In genomic region chr19:34259367-34259865, GRCh38 we compare ENCODE assay signal across 17 cellular contexts. TPM values are rescaled to one million over a fixed set of nuclear protein-coding genes. Genes with fewer than 3 reads are reported as not detected.
DNase-seq lines count a peak whose midpoint lies in the region; ATAC-seq, FAIRE-seq and TF ChIP-seq lines count a peak whose summit lies in the region.
"Had no signal": no experiment of that assay in that cellular context is flagged by ENCODE, and none has a peak within 500 bp of the region (broad histone marks: within the 10 kb centered on the region; RNA-seq: fewer than 3 reads in every experiment).

No MANE protein-coding gene starts in this region.

- H3K9me2 ChIP-seq in SK-N-SH: no peaks in the 10 kb centered on the region

- DNase-seq in ACHN: peak; percentile 14
- DNase-seq in CD4-positive, alpha-beta memory T cell: no peak
- no peak for DNase-seq in SK-N-SH
- DNase-seq in iris pigment epithelial cell (ENCODE audit: low read depth): peak; percentile 58
- no peak for DNase-seq in SJCRH30
- DNase-seq in NCI-H187 treated with DMSO at 0.1 percent for 48 hours (lab: John Stamatoyannopoulos, UW): no peak
- DNase-seq in D721Med (ENCODE audit: insufficient read length, low spot score): no peak
- DNase-seq: activated naive CD8-positive, alpha-beta T cell treated with anti-CD3 and anti-CD28 coated beads, Interleukin-2, amount 10 ng/mL, durations not matched to agents 7 days and 5 days; heart left ventricle; left cardiac atrium; stimulated activated CD4-positive, alpha-beta T cell treated with anti-CD3 and anti-CD28 coated beads, Interleukin-1b, Interleukin-23, amount 100 ng/mL, for 48 hours; SW 1271; thyroid gland had no signal

- TF ChIP-seq CTCF in SK-N-SH (IDR thresholded peaks at IDR 0.05) (no peak), D721Med (IDR thresholded peaks at IDR 0.05; ENCODE audit: insufficient read depth, missing control alignments) (no peak)

- H3K27ac Mint-ChIP-seq in CD4-positive, alpha-beta memory T cell: peak overlapping the region in 6 of 7 donors; percentile 0 to 66 (median 36)
- H3K27ac Mint-ChIP-seq: activated naive CD8-positive, alpha-beta T cell treated with anti-CD3 and anti-CD28 coated beads, Interleukin-2, amount 10 ng/mL, durations not matched to agents 7 days and 5 days; natural killer cell treated with Interleukin-12 subunit alpha and Interleukin-12 subunit beta and Interleukin-15 and Interleukin-18, amount 100 ng/mL, for 72 hours had no signal

- H3K27me3 ChIP-seq in CD4-positive, alpha-beta memory T cell (ENCODE audit: insufficient read depth, low read length): no peaks in the 10 kb centered on the region
- H3K27me3 ChIP-seq in SK-N-SH (ENCODE audit: insufficient read depth) (no peaks in the 10 kb centered on the region), SJCRH30 (no peaks in the 10 kb centered on the region)
- H3K27me3 ChIP-seq: right atrium auricular region, thyroid gland had no signal

- FAIRE-seq in D721Med (lab: Jason Lieb, UNC): no peak

- no peak overlapping the region for H3K9ac ChIP-seq in SK-N-SH

- H3F3A ChIP-seq in SK-N-SH (replicated peaks; ENCODE audit: insufficient read depth): peaks cover 19% of the 10 kb centered on the region

- no peak for TF ChIP-seq EP300 in SK-N-SH (IDR thresholded peaks at IDR 0.05; ENCODE audit: borderline replicate concordance in 1 of 2, low read depth in 1 of 2, low read length in 1 of 2)

- no peak for TF ChIP-seq RAD21 in SK-N-SH (IDR thresholded peaks at IDR 0.05; ENCODE audit: low read length)

- peaks cover 89% of the 10 kb centered on the region for H3K79me2 ChIP-seq in SK-N-SH (ENCODE audit: insufficient read depth)

- POLR2A ChIA-PET in CD4-positive, alpha-beta memory T cell (lab: Charles Lee; ENCODE audit: partially characterized antibody): interaction anchor here (0.6 to 1.0 kb wide), 2 partner anchors 9 to 14 kb away, joined by 3 to 4 read pairs; no protein-coding TSS in a partner anchor
- POLR2A ChIA-PET in SK-N-SH (lab: Yijun Ruan, JAX): no interaction called here

- peaks cover 38 to 64% (median 50%) of the 10 kb centered on the region in 4 donors for H3K4me1 Mint-ChIP-seq in CD4-positive, alpha-beta memory T cell

- CTCF ChIA-PET in CD4-positive, alpha-beta memory T cell (lab: Charles Lee; ENCODE audit: partially characterized antibody): no interaction called here
- CTCF ChIA-PET in SK-N-SH (lab: Yijun Ruan, JAX): no interaction called here

- peak overlapping the region in 2 of 8 donors; percentile 33 to 49 for H3K4me3 Mint-ChIP-seq in CD4-positive, alpha-beta memory T cell
- H3K4me3 Mint-ChIP-seq: activated naive CD8-positive, alpha-beta T cell treated with anti-CD3 and anti-CD28 coated beads, Interleukin-2, amount 10 ng/mL, durations not matched to agents 7 days and 5 days; natural killer cell treated with Interleukin-12 subunit alpha and Interleukin-12 subunit beta and Interleukin-15 and Interleukin-18, amount 100 ng/mL, for 72 hours had no signal

- H3K9me3 Mint-ChIP-seq in CD4-positive, alpha-beta memory T cell: no peaks in the 10 kb centered on the region
- H3K9me3 Mint-ChIP-seq: activated naive CD8-positive, alpha-beta T cell treated with anti-CD3 and anti-CD28 coated beads, Interleukin-2, amount 10 ng/mL, durations not matched to agents 7 days and 5 days; natural killer cell treated with Interleukin-12 subunit alpha and Interleukin-12 subunit beta and Interleukin-15 and Interleukin-18, amount 100 ng/mL, for 72 hours had no signal

- no peaks in the 10 kb centered on the region; the same call in 1 of the 2 replicates for H4K20me1 ChIP-seq in SK-N-SH (ENCODE audit: insufficient read depth)

- intact Hi-C loops in CD4-positive, alpha-beta memory T cell (cut with micrococcal nuclease): loop anchor here (1.0 to 5.0 kb wide), 2 partner anchors 11 to 42 kb away; no protein-coding TSS in a partner anchor

- H3K27me3 Mint-ChIP-seq in CD4-positive, alpha-beta memory T cell: no peaks in the 10 kb centered on the region
- H3K27me3 Mint-ChIP-seq: activated naive CD8-positive, alpha-beta T cell treated with anti-CD3 and anti-CD28 coated beads, Interleukin-2, amount 10 ng/mL, durations not matched to agents 7 days and 5 days; natural killer cell treated with Interleukin-12 subunit alpha and Interleukin-12 subunit beta and Interleukin-15 and Interleukin-18, amount 100 ng/mL, for 72 hours had no signal

- H3K9me3 ChIP-seq in CD4-positive, alpha-beta memory T cell (ENCODE audit: control insufficient read depth in 1 of 2, low read length in 2 of 2): no peaks in the 10 kb centered on the region
- no peaks in the 10 kb centered on the region for H3K9me3 ChIP-seq in SK-N-SH
- no peaks in the 10 kb centered on the region for H3K9me3 ChIP-seq in SJCRH30 (replicated peaks)
- H3K9me3 ChIP-seq: heart left ventricle, right atrium auricular region, thyroid gland had no signal

- no peak overlapping the region for H2AFZ ChIP-seq in SK-N-SH (ENCODE audit: low read depth)

- H3K27ac ChIP-seq in CD4-positive, alpha-beta memory T cell (ENCODE audit: low read depth, low read length): no peak overlapping the region
- no peak overlapping the region for H3K27ac ChIP-seq in SK-N-SH (ENCODE audit: low read depth in 2 of 2, low read length in 1 of 2)
- no peak overlapping the region for H3K27ac ChIP-seq in SJCRH30
- H3K27ac ChIP-seq: C4-2B, thyroid gland had no signal

- no peak for ATAC-seq in GM21515 (IDR thresholded peaks at IDR 0.05; ENCODE audit: unreplicated experiment)
- ATAC-seq: left cardiac atrium; natural killer cell treated with Interleukin-12 subunit alpha and Interleukin-12 subunit beta and Interleukin-15 and Interleukin-18, amount 100 ng/mL, for 72 hours had no signal

- H3K36me3 Mint-ChIP-seq in CD4-positive, alpha-beta memory T cell: peaks cover 8 to 16% of the 10 kb centered on the region in 2 donors
- H3K36me3 Mint-ChIP-seq: natural killer cell treated with Interleukin-12 subunit alpha and Interleukin-12 subunit beta and Interleukin-15 and Interleukin-18, amount 100 ng/mL, for 72 hours had no signal

- peaks cover 48% of the 10 kb centered on the region for H3K4me1 ChIP-seq in CD4-positive, alpha-beta memory T cell (ENCODE audit: insufficient read depth, low read length)
- peaks cover 16 to 45% of the 10 kb centered on the region in 2 experiments; a peak in 3 of 4 replicates for H3K4me1 ChIP-seq in SK-N-SH (ENCODE audit: control insufficient read depth in 1 of 2, insufficient read depth in 2 of 2, low read depth in 1 of 2, low read length in 1 of 2)
- H3K4me1 ChIP-seq in SJCRH30: peaks cover 9% of the 10 kb centered on the region

- in situ Hi-C loops in ACHN (cut with HindIII; ENCODE audit: low pct_ligation_motif_present, low pct_unique_long_range_greater_than_20kb, low sequenced_read_pairs): no loop called here

- no peak overlapping the region; the same call in 1 of the 2 replicates for H3K4me2 ChIP-seq in SK-N-SH

- H3K36me3 ChIP-seq in CD4-positive, alpha-beta memory T cell (ENCODE audit: insufficient read depth, low read length): no peaks in the 10 kb centered on the region
- H3K36me3 ChIP-seq in SK-N-SH (replicated peaks in 1 of 2; ENCODE audit: control insufficient read depth in 1 of 2, insufficient read depth in 2 of 2, low read length in 1 of 2) (peaks cover 0 to 8% of the 10 kb centered on the region in 2 experiments), SJCRH30 (no peaks in the 10 kb centered on the region)
- H3K36me3 ChIP-seq: right atrium auricular region, thyroid gland had no signal

- no peak overlapping the region for H3K4me3 ChIP-seq in CD4-positive, alpha-beta memory T cell (ENCODE audit: low read length in 2 of 2)
- H3K4me3 ChIP-seq in SK-N-SH (ENCODE audit: low read depth in 2 of 2, low read length in 1 of 2): no peak overlapping the region
- H3K4me3 ChIP-seq in SJCRH30: no peak overlapping the region
- H3K4me3 ChIP-seq: heart left ventricle, right atrium auricular region, thyroid gland had no signal

- 86% methylated on average over 2 of the region's 2 CpGs for WGBS in SK-N-SH (ENCODE audit: low lambda C conversion rate)

TF ChIP-seq in SK-N-SH, 30 proteins besides CTCF, POLR2A, EP300 and RAD21:
- peak; percentile 40; the same call in 1 of the 2 replicates for TF ChIP-seq NFIC (IDR thresholded peaks at IDR 0.05; ENCODE audit: borderline replicate concordance)
- TF ChIP-seq REST (IDR thresholded peaks at IDR 0.05; ENCODE audit: low read depth, low read length): peak; percentile 86
- no peak for TF ChIP-seq RFX5 (IDR thresholded peaks at IDR 0.05; ENCODE audit: low read length)
- no peak for TF ChIP-seq MAX (IDR thresholded peaks at IDR 0.05; ENCODE audit: low read depth)

RNA-seq across cellular contexts. Expression of gene GARRE1, which starts 5.1 kb away (rescaled TPM):
- 10 to 100 TPM; 46.3 to 48.2 TPM for total RNA-seq in CD4-positive, alpha-beta memory T cell
- polyA plus RNA-seq in CD4-positive, alpha-beta memory T cell: 1 to 10 TPM; 3.5 to 7.5 TPM
- polyA plus RNA-seq in SK-N-SH (2012; rRNA removed): 9.7 and 10.9 TPM in 2 replicates
- 6.3 and 7.8 TPM in 2 replicates for polyA plus RNA-seq in SK-N-SH (2012; cell fraction: cytosol; rRNA removed)
- 13.0 and 15.5 TPM in 2 replicates for polyA plus RNA-seq in SK-N-SH (2012; cell fraction: nucleus; rRNA removed)
- total RNA-seq in SJCRH30 (2014; rRNA removed; shearing (Covaris generic)): 15.8 and 17.5 TPM in 2 replicates

Comparison
In these comparisons a context has a peak if more than half of its experiments do, and no peak if none do; other contexts are left out.
1. DNase-seq: peak in ACHN (single experiment) and iris pigment epithelial cell (single experiment); none in CD4-positive, alpha-beta memory T cell (0 of 5), SK-N-SH (single experiment), SJCRH30 (0 of 2), NCI-H187 treated with DMSO at 0.1 percent for 48 hours (single experiment) and D721Med (single experiment).